In the genomic region with DNA sequence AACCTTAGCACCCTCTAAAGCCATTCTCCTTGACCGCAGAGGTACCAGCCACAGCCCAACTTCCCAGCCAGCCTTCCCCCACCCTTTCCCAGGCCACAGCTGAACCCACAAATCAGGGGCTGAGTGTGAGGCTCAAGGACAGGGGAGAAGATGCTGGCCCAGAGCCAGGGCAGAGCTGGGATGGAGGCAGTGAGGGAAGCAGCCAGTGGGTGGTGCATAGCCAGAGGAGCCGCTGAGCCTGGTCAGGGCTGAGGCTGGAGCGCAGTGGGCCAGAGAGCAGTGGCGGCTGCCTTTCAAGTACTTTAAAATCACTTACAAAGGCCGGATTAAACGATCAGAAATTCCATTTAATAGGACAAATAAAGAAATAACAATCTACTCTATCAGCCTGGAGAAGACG, we compare ENCODE assay signal across 14 cellular contexts. TPM values are rescaled to one million over a fixed set of nuclear protein-coding genes. Genes with fewer than 3 reads are reported as not detected.
DNase-seq lines count a peak whose midpoint lies in the region; ATAC-seq and TF ChIP-seq lines count a peak whose summit lies in the region.
"Had no signal": no experiment of that assay in that cellular context is flagged by ENCODE, and none has a peak within 500 bp of the region (broad histone marks: within the 10 kb centered on the region; RNA-seq: fewer than 3 reads in every experiment).

No MANE protein-coding gene starts in this region.

- peak overlapping the region; percentile 59 for H3K27ac ChIP-seq in cardiac muscle cell
- H3K27ac ChIP-seq in left ventricle myocardium inferior (replicated peaks): no peak overlapping the region
- no peak overlapping the region for H3K27ac ChIP-seq in right cardiac atrium (ENCODE audit: low read length)
- H3K27ac ChIP-seq in A673 (ENCODE audit: low read depth, low read length, poor library complexity, severe bottlenecking): no peak overlapping the region
- H3K27ac ChIP-seq: coronary artery, left lung, suprapubic skin had no signal

- H3K4me3 ChIP-seq in cardiac muscle cell (no peak overlapping the region), left ventricle myocardium inferior (no peak overlapping the region), right cardiac atrium (ENCODE audit: low read length) (no peak overlapping the region), A673 (ENCODE audit: low read depth, low read length, poor library complexity, severe bottlenecking) (no peak overlapping the region)
- H3K4me3 ChIP-seq: coronary artery, left lung, suprapubic skin had no signal

- H3K36me3 ChIP-seq in cardiac muscle cell (no peaks in the 10 kb centered on the region), left ventricle myocardium inferior (peaks cover 7% of the 10 kb centered on the region), A673 (ENCODE audit: insufficient read depth, low read length, poor library complexity, severe bottlenecking) (peaks cover 4% of the 10 kb centered on the region)

- ATAC-seq in SK-N-SH treated with all-trans-retinoic acid at 6 μM for 48 hours: peak; percentile 38; the same call in 1 of the 3 replicates
- peak; percentile 67 to 68 for ATAC-seq in right cardiac atrium
- ATAC-seq: esophagus mucosa, left lung had no signal

- TF ChIP-seq CTCF in cardiac muscle cell (IDR thresholded peaks at IDR 0.05; ENCODE audit: low read depth, low read length) (no peak), left ventricle myocardium inferior (IDR thresholded peaks at IDR 0.05; ENCODE audit: borderline replicate concordance) (no peak), A673 (conservative IDR thresholded peaks at IDR 0.05; ENCODE audit: low read depth, low read length) (no peak)

- BruUV-seq in A673 (replicated peaks; lab: Mats Ljungman, UMichigan): no TSS peak

- intact Hi-C loops in left ventricle myocardium inferior (cut with micrococcal nuclease): no loop called here
- intact Hi-C loops in right cardiac atrium (cut with DNase I): no loop called here
- intact Hi-C loops in A673 (cut with micrococcal nuclease; ENCODE audit: unreplicated experiment): no loop called here

- H3K27me3 ChIP-seq in cardiac muscle cell (no peaks in the 10 kb centered on the region), left ventricle myocardium inferior (ENCODE audit: low read depth) (no peaks in the 10 kb centered on the region), right cardiac atrium (ENCODE audit: control insufficient read depth, insufficient read depth) (no peaks in the 10 kb centered on the region), A673 (replicated peaks; ENCODE audit: insufficient read depth, low read depth, low read length, poor library complexity) (no peaks in the 10 kb centered on the region)
- H3K27me3 ChIP-seq: left lung, suprapubic skin had no signal

- H3K4me1 ChIP-seq in cardiac muscle cell (ENCODE audit: low read depth) (peaks cover 47% of the 10 kb centered on the region), left ventricle myocardium inferior (peaks cover 29% of the 10 kb centered on the region), right cardiac atrium (ENCODE audit: control insufficient read depth, insufficient read depth, low read length) (peaks cover 14% of the 10 kb centered on the region), A673 (ENCODE audit: insufficient read depth, low read length, poor library complexity, severe bottlenecking) (no peaks in the 10 kb centered on the region)
- H3K4me1 ChIP-seq: left lung, suprapubic skin had no signal

- POLR2A ChIA-PET in A673 (lab: Charles Lee; ENCODE audit: low non-redundant PET): no interaction called here

- H3K9me3 ChIP-seq in cardiac muscle cell (ENCODE audit: low read depth): no peaks in the 10 kb centered on the region
- H3K9me3 ChIP-seq in left ventricle myocardium inferior (replicated peaks): no peaks in the 10 kb centered on the region
- H3K9me3 ChIP-seq in right cardiac atrium (ENCODE audit: control insufficient read depth, low read length): no peaks in the 10 kb centered on the region
- H3K9me3 ChIP-seq in A673 (ENCODE audit: low read depth, low read length, poor library complexity, severe bottlenecking): no peaks in the 10 kb centered on the region
- H3K9me3 ChIP-seq: left lung, suprapubic skin had no signal

- 59% methylated on average over 7 of the region's 7 CpGs for WGBS in right cardiac atrium

- DNase-seq in cardiac muscle cell (ENCODE audit: low read depth in 1 of 2, low spot score in 1 of 2): peak; percentile 12 to 61
- DNase-seq in left ventricle myocardium inferior: no peak
- peak; percentile 74 to 88 (median 87) for DNase-seq in right cardiac atrium
- DNase-seq in HK-2 (ENCODE audit: unreplicated experiment): no peak
- DNase-seq in GOT3 (lab: John Stamatoyannopoulos, UW): no peak
- DNase-seq in A673 (ENCODE audit: low spot score): no peak
- no peak for DNase-seq in NCI-H446 treated with DMSO at 0.1 percent for 48 hours (lab: John Stamatoyannopoulos, UW)
- DNase-seq: activated T-cell treated with anti-CD3 and anti-CD28 coated beads, Interleukin-2, amount 50 U/mL, for 48 hours; left lung; NCI-H2171 treated with DMSO at 0.1 percent for 48 hours had no signal

- CTCF ChIA-PET in A673 (lab: Charles Lee): no interaction called here

TF ChIP-seq in SK-N-SH treated with all-trans-retinoic acid at 6 μM for 48 hours, 23 proteins besides CTCF, POLR2A, EP300 and RAD21 (continues in another document):
- TF ChIP-seq BACH2 (CRISPR knock-in tag; IDR thresholded peaks at IDR 0.05; ENCODE audit: borderline replicate concordance): no peak
- TF ChIP-seq ZFP30 (CRISPR knock-in tag; IDR thresholded peaks at IDR 0.05): no peak
- no peak for TF ChIP-seq ZNF565 (CRISPR knock-in tag; conservative IDR thresholded peaks at IDR 0.05; ENCODE audit: low read depth)
- TF ChIP-seq TCF4 (CRISPR knock-in tag; IDR thresholded peaks at IDR 0.05; ENCODE audit: borderline replicate concordance): no peak
- TF ChIP-seq CSDC2 (CRISPR knock-in tag; IDR thresholded peaks at IDR 0.05): no peak
- TF ChIP-seq, protein P1, sequence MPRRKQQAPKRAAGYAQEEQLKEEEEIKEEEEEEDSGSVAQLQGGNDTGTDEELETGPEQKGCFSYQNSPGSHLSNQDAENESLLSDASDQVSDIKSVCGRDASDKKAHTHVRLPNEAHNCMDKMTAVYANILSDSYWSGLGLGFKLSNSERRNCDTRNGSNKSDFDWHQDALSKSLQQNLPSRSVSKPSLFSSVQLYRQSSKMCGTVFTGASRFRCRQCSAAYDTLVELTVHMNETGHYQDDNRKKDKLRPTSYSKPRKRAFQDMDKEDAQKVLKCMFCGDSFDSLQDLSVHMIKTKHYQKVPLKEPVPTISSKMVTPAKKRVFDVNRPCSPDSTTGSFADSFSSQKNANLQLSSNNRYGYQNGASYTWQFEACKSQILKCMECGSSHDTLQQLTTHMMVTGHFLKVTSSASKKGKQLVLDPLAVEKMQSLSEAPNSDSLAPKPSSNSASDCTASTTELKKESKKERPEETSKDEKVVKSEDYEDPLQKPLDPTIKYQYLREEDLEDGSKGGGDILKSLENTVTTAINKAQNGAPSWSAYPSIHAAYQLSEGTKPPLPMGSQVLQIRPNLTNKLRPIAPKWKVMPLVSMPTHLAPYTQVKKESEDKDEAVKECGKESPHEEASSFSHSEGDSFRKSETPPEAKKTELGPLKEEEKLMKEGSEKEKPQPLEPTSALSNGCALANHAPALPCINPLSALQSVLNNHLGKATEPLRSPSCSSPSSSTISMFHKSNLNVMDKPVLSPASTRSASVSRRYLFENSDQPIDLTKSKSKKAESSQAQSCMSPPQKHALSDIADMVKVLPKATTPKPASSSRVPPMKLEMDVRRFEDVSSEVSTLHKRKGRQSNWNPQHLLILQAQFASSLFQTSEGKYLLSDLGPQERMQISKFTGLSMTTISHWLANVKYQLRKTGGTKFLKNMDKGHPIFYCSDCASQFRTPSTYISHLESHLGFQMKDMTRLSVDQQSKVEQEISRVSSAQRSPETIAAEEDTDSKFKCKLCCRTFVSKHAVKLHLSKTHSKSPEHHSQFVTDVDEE (CRISPR knock-in tag; IDR thresholded peaks at IDR 0.05): no peak
- TF ChIP-seq, protein P2, sequence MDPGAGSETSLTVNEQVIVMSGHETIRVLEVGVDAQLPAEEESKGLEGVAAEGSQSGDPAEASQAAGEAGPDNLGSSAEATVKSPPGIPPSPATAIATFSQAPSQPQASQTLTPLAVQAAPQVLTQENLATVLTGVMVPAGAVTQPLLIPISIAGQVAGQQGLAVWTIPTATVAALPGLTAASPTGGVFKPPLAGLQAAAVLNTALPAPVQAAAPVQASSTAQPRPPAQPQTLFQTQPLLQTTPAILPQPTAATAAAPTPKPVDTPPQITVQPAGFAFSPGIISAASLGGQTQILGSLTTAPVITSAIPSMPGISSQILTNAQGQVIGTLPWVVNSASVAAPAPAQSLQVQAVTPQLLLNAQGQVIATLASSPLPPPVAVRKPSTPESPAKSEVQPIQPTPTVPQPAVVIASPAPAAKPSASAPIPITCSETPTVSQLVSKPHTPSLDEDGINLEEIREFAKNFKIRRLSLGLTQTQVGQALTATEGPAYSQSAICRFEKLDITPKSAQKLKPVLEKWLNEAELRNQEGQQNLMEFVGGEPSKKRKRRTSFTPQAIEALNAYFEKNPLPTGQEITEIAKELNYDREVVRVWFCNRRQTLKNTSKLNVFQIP (CRISPR knock-in tag; IDR thresholded peaks at IDR 0.05; ENCODE audit: borderline replicate concordance, low read depth): no peak
- TF ChIP-seq RARB (CRISPR knock-in tag; IDR thresholded peaks at IDR 0.05): no peak
- TF ChIP-seq, protein P3, sequence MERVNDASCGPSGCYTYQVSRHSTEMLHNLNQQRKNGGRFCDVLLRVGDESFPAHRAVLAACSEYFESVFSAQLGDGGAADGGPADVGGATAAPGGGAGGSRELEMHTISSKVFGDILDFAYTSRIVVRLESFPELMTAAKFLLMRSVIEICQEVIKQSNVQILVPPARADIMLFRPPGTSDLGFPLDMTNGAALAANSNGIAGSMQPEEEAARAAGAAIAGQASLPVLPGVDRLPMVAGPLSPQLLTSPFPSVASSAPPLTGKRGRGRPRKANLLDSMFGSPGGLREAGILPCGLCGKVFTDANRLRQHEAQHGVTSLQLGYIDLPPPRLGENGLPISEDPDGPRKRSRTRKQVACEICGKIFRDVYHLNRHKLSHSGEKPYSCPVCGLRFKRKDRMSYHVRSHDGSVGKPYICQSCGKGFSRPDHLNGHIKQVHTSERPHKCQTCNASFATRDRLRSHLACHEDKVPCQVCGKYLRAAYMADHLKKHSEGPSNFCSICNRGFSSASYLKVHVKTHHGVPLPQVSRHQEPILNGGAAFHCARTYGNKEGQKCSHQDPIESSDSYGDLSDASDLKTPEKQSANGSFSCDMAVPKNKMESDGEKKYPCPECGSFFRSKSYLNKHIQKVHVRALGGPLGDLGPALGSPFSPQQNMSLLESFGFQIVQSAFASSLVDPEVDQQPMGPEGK (CRISPR knock-in tag; IDR thresholded peaks at IDR 0.05; ENCODE audit: borderline replicate concordance): no peak
- no peak for TF ChIP-seq ZC3H10 (CRISPR knock-in tag; IDR thresholded peaks at IDR 0.05)
- TF ChIP-seq ZNF70 (CRISPR knock-in tag; IDR thresholded peaks at IDR 0.05): no peak
- TF ChIP-seq ESRRG (CRISPR knock-in tag; IDR thresholded peaks at IDR 0.05): no peak

RNA-seq across cellular contexts. Expression of a gene that starts 36.3 kb away (rescaled TPM):
- 49.5 and 93.3 TPM in 2 replicates for total RNA-seq in cardiac muscle cell
- 77.5 and 84.1 TPM in 2 replicates for polyA plus RNA-seq in cardiac muscle cell
- total RNA-seq in left ventricle myocardium inferior: 26.7 TPM
- 10 to 100 TPM; 26.2 to 35.9 (median 32.6) TPM for total RNA-seq in right cardiac atrium
- 26.7 TPM for polyA plus RNA-seq in right cardiac atrium
- 37.3 and 41.0 TPM in 2 replicates for total RNA-seq in A673 (2021)

Comparison
In these comparisons a context has a peak if more than half of its experiments do, and no peak if none do; other contexts are left out.
1. DNase-seq: peak in cardiac muscle cell (2 of 2) and right cardiac atrium (3 of 3); none in left ventricle myocardium inferior (single experiment), HK-2 (single experiment), GOT3 (single experiment), A673 (single experiment) and NCI-H446 treated with DMSO at 0.1 percent for 48 hours (single experiment).